Comparison of ENCODE assay signal across 19 cellular contexts in genomic region chr10:96671207-96671890, GRCh38. TPM values are rescaled to one million over a fixed set of nuclear protein-coding genes. Genes with fewer than 3 reads are reported as not detected.
DNase-seq lines count a peak whose midpoint lies in the region; ATAC-seq, FAIRE-seq and TF ChIP-seq lines count a peak whose summit lies in the region.
"Had no signal": no experiment of that assay in that cellular context is flagged by ENCODE, and none has a peak within 500 bp of the region (broad histone marks: within the 10 kb centered on the region; RNA-seq: fewer than 3 reads in every experiment).

No MANE protein-coding gene starts in this region.

- peaks cover 25% of the 10 kb centered on the region for H3K4me1 ChIP-seq in CD8-positive, alpha-beta T cell (ENCODE audit: insufficient read depth, low read length)
- H3K4me1 ChIP-seq in astrocyte (ENCODE audit: insufficient read depth, low read length) = peaks cover 16% of the 10 kb centered on the region
- peaks cover 74 to 85% of the 10 kb centered on the region in 2 experiments for H3K4me1 ChIP-seq in neutrophil (ENCODE audit: control insufficient read depth in 1 of 2, insufficient read depth in 1 of 2, low read depth in 1 of 2, low read length in 1 of 2)

- no peak overlapping the region for H2AFZ ChIP-seq in astrocyte (ENCODE audit: low read depth, low read length)

- no peaks in the 10 kb centered on the region for H3K79me2 ChIP-seq in astrocyte (ENCODE audit: insufficient read depth, low read length)

- no peak overlapping the region for H3K9ac ChIP-seq in astrocyte (ENCODE audit: low read length)

- peaks cover 40% of the 10 kb centered on the region for H3K4me1 Mint-ChIP-seq in CD8-positive, alpha-beta T cell (ENCODE audit: low read depth)
- H3K4me1 Mint-ChIP-seq in astrocyte (ENCODE audit: low read depth, unreplicated experiment) = peaks cover 50% of the 10 kb centered on the region
- peaks cover 4% of the 10 kb centered on the region for H3K4me1 Mint-ChIP-seq in T-helper 17 cell

- FAIRE-seq in GM18507 (lab: Jason Lieb, UNC) (peak; percentile 75), astrocyte (lab: Jason Lieb, UNC) (no peak)
- FAIRE-seq: endometrium had no signal

- no peaks in the 10 kb centered on the region for H3K27me3 Mint-ChIP-seq in CD8-positive, alpha-beta T cell (ENCODE audit: low read depth)
- no peaks in the 10 kb centered on the region for H3K27me3 Mint-ChIP-seq in astrocyte (ENCODE audit: low read depth, unreplicated experiment)
- H3K27me3 Mint-ChIP-seq in T-helper 17 cell = no peaks in the 10 kb centered on the region

- H3K4me2 ChIP-seq in astrocyte (ENCODE audit: low read length) = no peak overlapping the region

- peak in 1 of 7 experiments; percentile 38 for DNase-seq in CD8-positive, alpha-beta T cell
- no peak for DNase-seq in GM18507 (ENCODE audit: extremely low spot score, insufficient read length, low read depth)
- DNase-seq in astrocyte (ENCODE audit: low read depth) = no peak
- no peak for DNase-seq in putamen (ENCODE audit: low spot score)
- no peak for DNase-seq in T-helper 17 cell
- DNase-seq: activated CD4-positive, alpha-beta T cell treated with anti-CD3 and anti-CD28 coated beads, Interleukin-2, amount 50 U/mL, for 4 hours; AML-193; anterior cingulate cortex; GF-D8; NCI-H2171 treated with DMSO at 0.1 percent for 48 hours; NCI-H82; RPMI8226 had no signal

- intact Hi-C loops in CD8-positive, alpha-beta T cell (cut with DNase I, micrococcal nuclease) = loop anchor here in 1 of 2 experiments (2.0 kb wide), 1 partner anchor 19 kb away; no protein-coding TSS in a partner anchor

- H3K36me3 Mint-ChIP-seq in CD8-positive, alpha-beta T cell = no peaks in the 10 kb centered on the region
- no peaks in the 10 kb centered on the region for H3K36me3 Mint-ChIP-seq in astrocyte (ENCODE audit: low read depth, unreplicated experiment)
- H3K36me3 Mint-ChIP-seq in T-helper 17 cell (ENCODE audit: low read depth) = no peaks in the 10 kb centered on the region

- peak overlapping the region; percentile 31 for H3K27ac ChIP-seq in CD8-positive, alpha-beta T cell (ENCODE audit: low read depth, low read length)
- H3K27ac ChIP-seq in astrocyte (ENCODE audit: low read depth, low read length) = no peak overlapping the region
- H3K27ac ChIP-seq in neutrophil = peak overlapping the region; percentile 95

- H3K4me3 ChIP-seq in CD8-positive, alpha-beta T cell (ENCODE audit: low read depth, low read length) = no peak overlapping the region
- H3K4me3 ChIP-seq in astrocyte (ENCODE audit: insufficient read depth, low read depth, low read length) = no peak overlapping the region
- no peak overlapping the region for H3K4me3 ChIP-seq in neutrophil (ENCODE audit: low read depth in 1 of 2, low read length in 1 of 2)
- H3K4me3 ChIP-seq: thyroid gland had no signal

- H3K36me3 ChIP-seq in CD8-positive, alpha-beta T cell (ENCODE audit: insufficient read depth, low read length) = no peaks in the 10 kb centered on the region
- H3K36me3 ChIP-seq in astrocyte (ENCODE audit: insufficient read depth, low read length) (no peaks in the 10 kb centered on the region), neutrophil (peaks cover 4% of the 10 kb centered on the region)
- H3K36me3 ChIP-seq: thyroid gland had no signal

- POLR2A ChIA-PET in CD8-positive, alpha-beta T cell (lab: Charles Lee) = no interaction called here

- peak; percentile 79 for ATAC-seq in CD8-positive, alpha-beta T cell
- ATAC-seq in T-helper 17 cell (no peak), GM21423 (IDR thresholded peaks at IDR 0.05; ENCODE audit: unreplicated experiment) (no peak), GM21786 (IDR thresholded peaks at IDR 0.05; ENCODE audit: unreplicated experiment) (no peak)

- peak overlapping the region; percentile 85 for H3K27ac Mint-ChIP-seq in CD8-positive, alpha-beta T cell
- H3K27ac Mint-ChIP-seq in astrocyte (ENCODE audit: unreplicated experiment) (peak overlapping the region; percentile 88), T-helper 17 cell (no peak overlapping the region)
- H3K27ac Mint-ChIP-seq: activated T-helper 2 cell treated with anti-CD3 and anti-CD28 coated beads, Interferon-gamma antibody, Interleukin-2, Interleukin-4, amounts not matched to agents 10 μg/mL and 5 μg/mL and 100 μg/mL, durations not matched to agents 14 hours and 24 hours and 36 hours had no signal

- no peaks in the 10 kb centered on the region for H4K20me1 ChIP-seq in astrocyte (ENCODE audit: insufficient read depth, low read length)

- H3K27me3 ChIP-seq in CD8-positive, alpha-beta T cell (ENCODE audit: insufficient read depth, low read length) = no peaks in the 10 kb centered on the region
- H3K27me3 ChIP-seq in astrocyte (ENCODE audit: insufficient read depth, low read length) (no peaks in the 10 kb centered on the region), neutrophil (no peaks in the 10 kb centered on the region)
- H3K27me3 ChIP-seq: thyroid gland had no signal

- TF ChIP-seq CTCF in CD8-positive, alpha-beta T cell (IDR thresholded peaks at IDR 0.05) = no peak
- TF ChIP-seq CTCF in astrocyte (IDR thresholded peaks at IDR 0.05; ENCODE audit: insufficient read depth, low read depth, low read length) (no peak), neutrophil (IDR thresholded peaks at IDR 0.05) (no peak)

- CTCF ChIA-PET in CD8-positive, alpha-beta T cell (lab: Charles Lee) = interaction anchor here (2.0 kb wide), 1 partner anchor 46 kb away, joined by 4 read pairs; no protein-coding TSS in a partner anchor

- H3K9me3 Mint-ChIP-seq in CD8-positive, alpha-beta T cell = no peaks in the 10 kb centered on the region
- peaks cover 2% of the 10 kb centered on the region for H3K9me3 Mint-ChIP-seq in astrocyte (ENCODE audit: unreplicated experiment)
- H3K9me3 Mint-ChIP-seq: activated T-helper 2 cell treated with anti-CD3 and anti-CD28 coated beads, Interferon-gamma antibody, Interleukin-2, Interleukin-4, amounts not matched to agents 10 μg/mL and 5 μg/mL and 100 μg/mL, durations not matched to agents 14 hours and 24 hours and 36 hours had no signal

- H3K9me3 ChIP-seq in CD8-positive, alpha-beta T cell (ENCODE audit: low read length) = no peaks in the 10 kb centered on the region
- H3K9me3 ChIP-seq in astrocyte (ENCODE audit: insufficient read depth, low read depth, low read length) = no peaks in the 10 kb centered on the region
- no peaks in the 10 kb centered on the region for H3K9me3 ChIP-seq in neutrophil
- H3K9me3 ChIP-seq in T-helper 17 cell (ENCODE audit: control insufficient read depth, low read length, poor library complexity, severe bottlenecking) = no peaks in the 10 kb centered on the region
- H3K9me3 ChIP-seq: thyroid gland had no signal

- peak overlapping the region; percentile 6 for H3K4me3 Mint-ChIP-seq in CD8-positive, alpha-beta T cell
- no peak overlapping the region for H3K4me3 Mint-ChIP-seq in astrocyte (ENCODE audit: unreplicated experiment)
- no peak overlapping the region for H3K4me3 Mint-ChIP-seq in T-helper 17 cell

RNA-seq across cellular contexts. Expression of gene PIK3AP1, which starts 49.0 kb away (rescaled TPM):
- 1 to 10 TPM; 5.6 to 5.7 TPM for total RNA-seq in CD8-positive, alpha-beta T cell
- total RNA-seq in astrocyte (6.7 and 9.3 TPM in 2 replicates), T-helper 17 cell (1 to 10 TPM; 1.9 to 5.0 TPM)
- total RNA-seq: lung microvascular endothelial cell had no signal
